18 cellular contexts compared by ENCODE assay signal in genomic region chr20:53444386-53444785, GRCh38.
DNase-seq lines count a peak whose midpoint lies in the region; ATAC-seq and TF ChIP-seq lines count a peak whose summit lies in the region.
"Had no signal": no experiment of that assay in that cellular context is flagged by ENCODE, and none has a peak within 500 bp of the region (broad histone marks: within the 10 kb centered on the region; RNA-seq: fewer than 3 reads in every experiment).

No MANE protein-coding gene starts in this region.

- peak overlapping the region; percentile 51 for H2AFZ ChIP-seq in neuron (ENCODE audit: low read depth, low read length)

- no peaks in the 10 kb centered on the region for H3K36me3 ChIP-seq in heart left ventricle
- H3K36me3 ChIP-seq in left ventricle myocardium inferior, result no peaks in the 10 kb centered on the region
- no peaks in the 10 kb centered on the region for H3K36me3 ChIP-seq in neuron (ENCODE audit: insufficient read depth, low read length)
- H3K36me3 ChIP-seq: vagina had no signal

- ATAC-seq in heart left ventricle (peak; percentile 34 to 44 (median 39)), left cardiac atrium (peak; percentile 34 to 35)
- ATAC-seq: activated naive CD8-positive, alpha-beta T cell treated with anti-CD3 and anti-CD28 coated beads, Interleukin-2, amount 50 U/mL, for 24 hours; natural killer cell treated with Interleukin-12 subunit alpha and Interleukin-12 subunit beta and Interleukin-15 and Interleukin-18, amount 100 ng/mL, for 72 hours; PC-3 had no signal

- 10 to 20% (median 16%) methylated on average over 8 of the region's 8 CpGs for WGBS in heart left ventricle, 4 donors

- H3K4me1 ChIP-seq in heart left ventricle, result peaks cover 0 to 18% (median 2%) of the 10 kb centered on the region in 12 donors
- H3K4me1 ChIP-seq in left ventricle myocardium inferior, result peaks cover 11% of the 10 kb centered on the region
- peaks cover 19% of the 10 kb centered on the region for H3K4me1 ChIP-seq in neuron (ENCODE audit: insufficient read depth, low read length)
- H3K4me1 ChIP-seq: vagina had no signal

- H3K27me3 ChIP-seq in heart left ventricle, result no peaks in the 10 kb centered on the region
- peaks cover 11% of the 10 kb centered on the region for H3K27me3 ChIP-seq in left ventricle myocardium inferior (ENCODE audit: low read depth)
- H3K27me3 ChIP-seq in neuron (ENCODE audit: insufficient read depth, low read length), result no peaks in the 10 kb centered on the region
- H3K27me3 ChIP-seq: BLaER1 treated with 17β-estradiol and CSF1 and Interleukin-3, amounts not matched to agents 10 nM and 100 nM; vagina had no signal

- DNase-seq in heart left ventricle (no peak), left ventricle myocardium inferior (no peak), left cardiac atrium (no peak), NCI-H1694 treated with DMSO at 0.1 percent for 48 hours (lab: John Stamatoyannopoulos, UW) (no peak), epidermal melanocyte (ENCODE audit: insufficient read length, low spot score) (no peak)
- no peak for DNase-seq in activated effector memory CD4-positive, alpha-beta T cell treated with anti-CD3 and anti-CD28 coated beads, Interleukin-2, amount 50 U/mL, for 16 hours
- DNase-seq in stimulated activated CD4-positive, alpha-beta T cell treated with anti-CD3 and anti-CD28 coated beads, Interleukin-1b, Interleukin-23, amount 100 ng/mL, for 48 hours, result no peak
- DNase-seq: ACHN; activated CD4-positive, alpha-beta T cell treated with anti-CD3 and anti-CD28 coated beads, Interleukin-2, amount 10 ng/mL, durations not matched to agents 7 days and 5 days; activated naive CD8-positive, alpha-beta T cell treated with anti-CD3 and anti-CD28 coated beads, Interleukin-2, amount 50 U/mL, for 24 hours; cortex of kidney; Kasumi-1; PC-3; T-helper 1 cell had no signal

- intact Hi-C loops in heart left ventricle (cut with DNase I), result no loop called here
- intact Hi-C loops in left ventricle myocardium inferior (cut with micrococcal nuclease), result no loop called here
- intact Hi-C loops in left cardiac atrium (cut with DNase I), result no loop called here

- TF ChIP-seq POLR2A in heart left ventricle (IDR thresholded peaks at IDR 0.05), result no peak

- H3K27ac ChIP-seq in heart left ventricle (no peak overlapping the region), left ventricle myocardium inferior (replicated peaks) (no peak overlapping the region)
- H3K27ac ChIP-seq: BLaER1 treated with 17β-estradiol and CSF1 and Interleukin-3, amounts not matched to agents 10 nM and 100 nM; vagina had no signal

- no peak overlapping the region for H3K4me3 ChIP-seq in heart left ventricle
- H3K4me3 ChIP-seq in left ventricle myocardium inferior, result no peak overlapping the region
- H3K4me3 ChIP-seq in neuron (ENCODE audit: low read length), result no peak overlapping the region
- H3K4me3 ChIP-seq: BLaER1 treated with 17β-estradiol and CSF1 and Interleukin-3, amounts not matched to agents 10 nM and 100 nM; vagina had no signal

- H3K9me3 ChIP-seq in heart left ventricle (peaks cover 0 to 19% (median 7%) of the 10 kb centered on the region in 12 donors), left ventricle myocardium inferior (replicated peaks) (peaks cover 23% of the 10 kb centered on the region), neuron (ENCODE audit: low read length) (peaks cover 17% of the 10 kb centered on the region)

- no peak for TF ChIP-seq CTCF in heart left ventricle (IDR thresholded peaks at IDR 0.05)
- no peak for TF ChIP-seq CTCF in left ventricle myocardium inferior (IDR thresholded peaks at IDR 0.05; ENCODE audit: borderline replicate concordance)
